In the genomic region with DNA sequence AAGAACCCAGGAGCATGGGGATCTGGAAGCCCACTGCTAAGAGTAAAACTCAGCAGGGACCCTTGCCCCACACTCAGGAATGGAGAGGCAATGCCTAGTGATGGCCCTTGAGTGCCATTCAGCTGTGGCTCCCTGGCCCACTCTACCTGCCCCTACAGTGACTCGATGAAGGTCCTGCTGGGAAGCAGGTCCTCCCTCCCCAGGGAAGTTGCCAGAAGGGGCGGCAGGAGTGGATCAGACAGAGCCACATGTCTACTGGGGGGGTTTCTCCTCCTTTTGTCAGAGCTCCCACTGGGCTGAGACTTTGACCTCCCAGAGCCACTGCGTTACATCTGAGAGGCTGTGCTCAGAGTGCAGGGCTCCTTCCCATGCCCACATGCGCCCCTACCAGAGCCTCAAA, we compare ENCODE assay signal across 1 cellular context.
TF ChIP-seq lines count a peak whose summit lies in the region.

No MANE protein-coding gene starts in this region.

TF ChIP-seq in HepG2, 621 proteins besides CTCF, POLR2A, EP300 and RAD21:
- TF ChIP-seq ZBTB26 (CRISPR knock-in tag; IDR thresholded peaks at IDR 0.05; ENCODE audit: borderline replicate concordance) (no peak), KMT2B (CRISPR knock-in tag; IDR thresholded peaks at IDR 0.05) (no peak), ZNF230 (CRISPR knock-in tag; IDR thresholded peaks at IDR 0.05) (no peak), MEF2D (CRISPR knock-in tag; IDR thresholded peaks at IDR 0.05) (no peak), THAP7 (CRISPR knock-in tag; IDR thresholded peaks at IDR 0.05) (no peak), ZNF841 (CRISPR knock-in tag; IDR thresholded peaks at IDR 0.05; ENCODE audit: borderline replicate concordance) (no peak), SRF (IDR thresholded peaks at IDR 0.05; ENCODE audit: low read depth, low read length) (no peak), CHCHD3 (CRISPR knock-in tag; IDR thresholded peaks at IDR 0.05) (no peak), ZBTB7B (CRISPR knock-in tag; IDR thresholded peaks at IDR 0.05) (no peak), ZNF557 (CRISPR knock-in tag; IDR thresholded peaks at IDR 0.05) (no peak), ZNF891 (CRISPR knock-in tag; IDR thresholded peaks at IDR 0.05) (no peak), THYN1 (CRISPR knock-in tag; IDR thresholded peaks at IDR 0.05; ENCODE audit: borderline replicate concordance, low read depth) (no peak), SNAPC5 (CRISPR knock-in tag; IDR thresholded peaks at IDR 0.05; ENCODE audit: borderline replicate concordance) (no peak), NR3C1 (CRISPR knock-in tag; IDR thresholded peaks at IDR 0.05) (no peak), CREM (IDR thresholded peaks at IDR 0.05) (no peak), CREM (CRISPR knock-in tag; IDR thresholded peaks at IDR 0.05) (no peak), ZFY (CRISPR knock-in tag; IDR thresholded peaks at IDR 0.05) (no peak), ZNF546 (CRISPR knock-in tag; conservative IDR thresholded peaks at IDR 0.05) (no peak)
- TF ChIP-seq, protein P1, sequence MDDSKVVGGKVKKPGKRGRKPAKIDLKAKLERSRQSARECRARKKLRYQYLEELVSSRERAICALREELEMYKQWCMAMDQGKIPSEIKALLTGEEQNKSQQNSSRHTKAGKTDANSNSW (CRISPR knock-in tag; IDR thresholded peaks at IDR 0.05; ENCODE audit: borderline replicate concordance) = no peak
- TF ChIP-seq, protein P2, sequence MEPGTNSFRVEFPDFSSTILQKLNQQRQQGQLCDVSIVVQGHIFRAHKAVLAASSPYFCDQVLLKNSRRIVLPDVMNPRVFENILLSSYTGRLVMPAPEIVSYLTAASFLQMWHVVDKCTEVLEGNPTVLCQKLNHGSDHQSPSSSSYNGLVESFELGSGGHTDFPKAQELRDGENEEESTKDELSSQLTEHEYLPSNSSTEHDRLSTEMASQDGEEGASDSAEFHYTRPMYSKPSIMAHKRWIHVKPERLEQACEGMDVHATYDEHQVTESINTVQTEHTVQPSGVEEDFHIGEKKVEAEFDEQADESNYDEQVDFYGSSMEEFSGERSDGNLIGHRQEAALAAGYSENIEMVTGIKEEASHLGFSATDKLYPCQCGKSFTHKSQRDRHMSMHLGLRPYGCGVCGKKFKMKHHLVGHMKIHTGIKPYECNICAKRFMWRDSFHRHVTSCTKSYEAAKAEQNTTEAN (CRISPR knock-in tag; conservative IDR thresholded peaks at IDR 0.05) = no peak
TF ChIP-seq in HepG2: peak in this region for 0.
